Comparison of ENCODE assay signal across 8 cellular contexts in genomic region chr1:174998569-174999215, GRCh38. TPM values are rescaled to one million over a fixed set of nuclear protein-coding genes. Genes with fewer than 3 reads are reported as not detected.
DNase-seq lines count a peak whose midpoint lies in the region; ATAC-seq and TF ChIP-seq lines count a peak whose summit lies in the region.

No MANE protein-coding gene starts in this region.

- peak overlapping the region; percentile 87 for H3K4me2 ChIP-seq in parathyroid adenoma (ENCODE audit: low read length)

- no peaks in the 10 kb centered on the region for H3K27me3 ChIP-seq in A673 (replicated peaks; ENCODE audit: insufficient read depth, low read depth, low read length, poor library complexity)
- H3K27me3 ChIP-seq in parathyroid adenoma (ENCODE audit: control insufficient read depth, insufficient read depth, low read length): no peaks in the 10 kb centered on the region

- H3K36me3 ChIP-seq in A673 (ENCODE audit: insufficient read depth, low read length, poor library complexity, severe bottlenecking) (no peaks in the 10 kb centered on the region), parathyroid adenoma (ENCODE audit: control insufficient read depth, insufficient read depth, low read length) (no peaks in the 10 kb centered on the region)

- peak overlapping the region; percentile 100 for H3K27ac ChIP-seq in A673 (ENCODE audit: low read depth, low read length, poor library complexity, severe bottlenecking)
- peak overlapping the region; percentile 99 for H3K27ac ChIP-seq in parathyroid adenoma

- H3K9me3 ChIP-seq in A673 (ENCODE audit: low read depth, low read length, poor library complexity, severe bottlenecking) (no peaks in the 10 kb centered on the region), parathyroid adenoma (ENCODE audit: control insufficient read depth, low read length) (no peaks in the 10 kb centered on the region)

- intact Hi-C loops in A673 (cut with micrococcal nuclease; ENCODE audit: unreplicated experiment): loop anchor here (1.0 to 5.0 kb wide), 3 partner anchors 116 to 736 kb away; no protein-coding TSS in a partner anchor

- H3K9ac ChIP-seq in parathyroid adenoma: peak overlapping the region; percentile 70

- ATAC-seq in GM21360 (IDR thresholded peaks at IDR 0.05; ENCODE audit: unreplicated experiment): no peak

- POLR2A ChIA-PET in A673 (lab: Charles Lee; ENCODE audit: low non-redundant PET): interaction anchor here (0.6 to 1.3 kb wide), 3 partner anchors 199 to 1246 kb away, joined by 3 to 4 read pairs (median 3); no protein-coding TSS in a partner anchor

- TF ChIP-seq CTCF in A673 (conservative IDR thresholded peaks at IDR 0.05; ENCODE audit: low read depth, low read length): peak; percentile 77
- peak; percentile 79 for TF ChIP-seq CTCF in GM12873 (IDR thresholded peaks at IDR 0.05; ENCODE audit: insufficient read depth, low read depth, low read length, missing control alignments)
- peak; percentile 62 for TF ChIP-seq CTCF in parathyroid adenoma (IDR thresholded peaks at IDR 0.05)

- H3K4me1 ChIP-seq in A673 (ENCODE audit: insufficient read depth, low read length, poor library complexity, severe bottlenecking) (peaks cover 10% of the 10 kb centered on the region), parathyroid adenoma (no peaks in the 10 kb centered on the region)

- DNase-seq in A673 (ENCODE audit: low spot score) (peak; percentile 77), HUDEP-2 (lab: John Stamatoyannopoulos, UW; ENCODE audit: unreplicated experiment in 76 of 76) (peak in 46 of 76 experiments; percentile 8 to 79 (median 34)), NCI-H82 (lab: John Stamatoyannopoulos, UW) (peak; percentile 91), germinal center (ENCODE audit: low spot score) (peak; percentile 74)
- peak; percentile 16 for DNase-seq in activated effector memory CD4-positive, alpha-beta T cell treated with Interleukin-2 at 50 U/mL for 16 hours

- peaks cover 4% of the 10 kb centered on the region for H3K79me2 ChIP-seq in parathyroid adenoma

- CTCF ChIA-PET in A673 (lab: Charles Lee): interaction anchor here (0.6 to 1.3 kb wide), 3 partner anchors 115 to 736 kb away, joined by 3 to 4 read pairs (median 3); no protein-coding TSS in a partner anchor

- peak overlapping the region; percentile 92 for H3K4me3 ChIP-seq in A673 (ENCODE audit: low read depth, low read length, poor library complexity, severe bottlenecking)
- peak overlapping the region; percentile 71 for H3K4me3 ChIP-seq in parathyroid adenoma (ENCODE audit: low read depth, low read length)

- H2AFZ ChIP-seq in parathyroid adenoma: peak overlapping the region; percentile 97

- BruUV-seq in A673 (replicated peaks; lab: Mats Ljungman, UMichigan): no TSS peak

RNA-seq across cellular contexts. Expression of gene CACYBP, which starts 1.1 kb away (rescaled TPM):
- 307 and 310 TPM in 2 replicates for total RNA-seq in A673 (2021)

RNA-seq across cellular contexts. Expression of gene MRPS14, which starts 24.5 kb away (rescaled TPM):
- 39.6 and 40.1 TPM in 2 replicates for total RNA-seq in A673 (2021)

Comparison
In these comparisons a context has a peak if more than half of its experiments do, and no peak if none do; other contexts are left out.
1. DNase-seq: peak in every context shown above with its lines; median percentile 91 in NCI-H82; 77 in A673; 74 in germinal center; 34 in HUDEP-2; 16 in activated effector memory CD4-positive, alpha-beta T cell treated with Interleukin-2 at 50 U/mL for 16 hours.